23 cellular contexts compared by ENCODE assay signal in genomic region chr10:3056280-3057037, GRCh38. TPM values are rescaled to one million over a fixed set of nuclear protein-coding genes. Genes with fewer than 3 reads are reported as not detected.
DNase-seq lines count a peak whose midpoint lies in the region; ATAC-seq and TF ChIP-seq lines count a peak whose summit lies in the region.
"Had no signal": no experiment of that assay in that cellular context is flagged by ENCODE, and none has a peak within 500 bp of the region (broad histone marks: within the 10 kb centered on the region; RNA-seq: fewer than 3 reads in every experiment).

No MANE protein-coding gene starts in this region.

- CTCF ChIA-PET in SK-N-SH (lab: Yijun Ruan, JAX), result interaction anchor here (1.3 kb wide), 1 partner anchor 13 kb away, joined by 3 read pairs; no protein-coding TSS in a partner anchor

- DNase-seq in EH (ENCODE audit: low read depth) (peak; percentile 41), SK-N-SH (no peak), fibroblast of the aortic adventitia (ENCODE audit: low read depth) (peak; percentile 26), omental fat pad (ENCODE audit: low spot score) (no peak), stomach (no peak), NCI-H1436 (lab: John Stamatoyannopoulos, UW) (no peak)
- DNase-seq in stimulated activated CD4-positive, alpha-beta T cell treated with anti-CD3 and anti-CD28 coated beads, Interleukin-12 subunit alpha, Interleukin-12 subunit beta, amount 100 ng/mL, for 4 hours, result no peak
- DNase-seq: activated CD4-positive, alpha-beta memory T cell treated with anti-CD3 and anti-CD28 coated beads for 36 hours; activated naive CD4-positive, alpha-beta T cell treated with anti-CD3 and anti-CD28 coated beads for 36 hours; activated T-cell treated with anti-CD3 and anti-CD28 coated beads, Interleukin-2, amount 50 U/mL, for 1 hour; CD8-positive, alpha-beta memory T cell; colonic mucosa; DMS79 treated with DMSO at 0.1 percent for 48 hours; hippocampal formation; kidney; midbrain; NCI-H1436 treated with DMSO at 0.1 percent for 48 hours; NCI-H748 treated with DMSO at 0.1 percent for 48 hours; SHP77; T-helper 1 cell had no signal

- H3K27me3 ChIP-seq in SK-N-SH (ENCODE audit: insufficient read depth), result no peaks in the 10 kb centered on the region
- H3K27me3 ChIP-seq in stomach, result no peaks in the 10 kb centered on the region
- H3K27me3 ChIP-seq: colonic mucosa had no signal

- TF ChIP-seq RAD21 in SK-N-SH (IDR thresholded peaks at IDR 0.05; ENCODE audit: low read length), result no peak

- 0 out of 2 replicates have a peak overlapping the region, but pooled peaks have one; percentile 23 for H3K9ac ChIP-seq in SK-N-SH

- H3K27ac ChIP-seq in SK-N-SH (ENCODE audit: low read depth in 2 of 2, low read length in 1 of 2) (0 out of 4 replicates have a peak overlapping the region, but pooled peaks of 1 of the 2 experiments have one; percentile 4), stomach (no peak overlapping the region)
- H3K27ac ChIP-seq: colonic mucosa, neutrophil, thoracic aorta had no signal

- peak overlapping the region; percentile 64; the same call in 1 of the 2 replicates for H2AFZ ChIP-seq in SK-N-SH (ENCODE audit: low read depth)

- no peaks in the 10 kb centered on the region for H4K20me1 ChIP-seq in SK-N-SH (ENCODE audit: insufficient read depth)

- intact Hi-C loops in stomach (cut with DNase I; ENCODE audit: low total_unique reads), result no loop called here

- no peak for TF ChIP-seq POLR2A in stomach (IDR thresholded peaks at IDR 0.05)

- no peak for TF ChIP-seq CTCF in SK-N-SH (IDR thresholded peaks at IDR 0.05)
- no peak for TF ChIP-seq CTCF in fibroblast of the aortic adventitia (IDR thresholded peaks at IDR 0.05; ENCODE audit: insufficient read depth, low read length)
- TF ChIP-seq CTCF in omental fat pad (IDR thresholded peaks at IDR 0.05), result no peak
- no peak for TF ChIP-seq CTCF in stomach (IDR thresholded peaks at IDR 0.05)

- WGBS in SK-N-SH (ENCODE audit: low lambda C conversion rate), result 62% methylated on average over 5 of the region's 5 CpGs
- 59 to 69% (median 66%) methylated on average over 5 of the region's 5 CpGs for WGBS in stomach, 5 donors

- H3K4me3 ChIP-seq in SK-N-SH (ENCODE audit: low read depth in 2 of 2, low read length in 1 of 2), result no peak overlapping the region
- no peak overlapping the region for H3K4me3 ChIP-seq in fibroblast of the aortic adventitia (ENCODE audit: low read depth, low read length)
- no peak overlapping the region for H3K4me3 ChIP-seq in stomach
- H3K4me3 ChIP-seq: colonic mucosa, thoracic aorta had no signal

- ATAC-seq in omental fat pad (ENCODE audit: low FRiP score), result peak; percentile 13
- ATAC-seq in HG03097 (IDR thresholded peaks at IDR 0.05; ENCODE audit: low FRiP score, unreplicated experiment), result no peak

- H3K4me1 ChIP-seq in SK-N-SH (ENCODE audit: control insufficient read depth in 1 of 2, insufficient read depth in 2 of 2, low read depth in 1 of 2, low read length in 1 of 2) (peaks cover 0 to 12% of the 10 kb centered on the region in 2 experiments; a peak in 1 of 4 replicates), stomach (no peaks in the 10 kb centered on the region)
- H3K4me1 ChIP-seq: colonic mucosa had no signal

- H3K9me2 ChIP-seq in SK-N-SH, result no peaks in the 10 kb centered on the region

- POLR2A ChIA-PET in SK-N-SH (lab: Yijun Ruan, JAX), result no interaction called here

- H3K36me3 ChIP-seq in SK-N-SH (replicated peaks in 1 of 2; ENCODE audit: control insufficient read depth in 1 of 2, insufficient read depth in 2 of 2, low read length in 1 of 2), result no peaks in the 10 kb centered on the region
- no peaks in the 10 kb centered on the region for H3K36me3 ChIP-seq in stomach
- H3K36me3 ChIP-seq: colonic mucosa, neutrophil, thoracic aorta had no signal

- no peaks in the 10 kb centered on the region for H3F3A ChIP-seq in SK-N-SH (replicated peaks; ENCODE audit: insufficient read depth)

- H3K79me2 ChIP-seq in SK-N-SH (ENCODE audit: insufficient read depth), result no peaks in the 10 kb centered on the region

- no peak for TF ChIP-seq EP300 in SK-N-SH (IDR thresholded peaks at IDR 0.05; ENCODE audit: borderline replicate concordance in 1 of 2, low read depth in 1 of 2, low read length in 1 of 2)
- no peak for TF ChIP-seq EP300 in stomach (IDR thresholded peaks at IDR 0.05)

- H3K4me2 ChIP-seq in SK-N-SH, result peak overlapping the region; percentile 37; the same call in 1 of the 2 replicates

- H3K9me3 ChIP-seq in SK-N-SH, result no peaks in the 10 kb centered on the region
- no peaks in the 10 kb centered on the region for H3K9me3 ChIP-seq in stomach
- H3K9me3 ChIP-seq: colonic mucosa, neutrophil, thoracic aorta had no signal

TF ChIP-seq in SK-N-SH, 30 proteins besides CTCF, POLR2A, EP300 and RAD21:
- TF ChIP-seq TEAD4 (IDR thresholded peaks at IDR 0.05; ENCODE audit: borderline replicate concordance, insufficient read depth) (peak; percentile 18; the same call in 1 of the 2 replicates), TCF12 (IDR thresholded peaks at IDR 0.05) (no peak), NFIC (IDR thresholded peaks at IDR 0.05; ENCODE audit: borderline replicate concordance) (no peak), MAX (IDR thresholded peaks at IDR 0.05; ENCODE audit: low read depth) (no peak), MEF2A (IDR thresholded peaks at IDR 0.05; ENCODE audit: borderline replicate concordance, low read depth) (peak; percentile 88), RFX5 (IDR thresholded peaks at IDR 0.05; ENCODE audit: low read length) (no peak), RXRA (IDR thresholded peaks at IDR 0.05; ENCODE audit: borderline replicate concordance, low read depth) (no peak), TAF1 (IDR thresholded peaks at IDR 0.05; ENCODE audit: borderline replicate concordance, low read depth, low read length) (no peak), SMC3 (IDR thresholded peaks at IDR 0.05; ENCODE audit: low read depth, low read length) (no peak), POLR2AphosphoS5 (IDR thresholded peaks at IDR 0.05; ENCODE audit: low read depth, low read length) (no peak), GABPA (IDR thresholded peaks at IDR 0.05; ENCODE audit: low read depth) (no peak), EZH2phosphoT487 (IDR thresholded peaks at IDR 0.05; ENCODE audit: borderline replicate concordance, low read depth) (no peak), ELF1 (IDR thresholded peaks at IDR 0.05) (no peak)

RNA-seq across cellular contexts. Expression of gene PFKP, which starts 10.9 kb away (rescaled TPM):
- polyA plus RNA-seq in SK-N-SH (2012; rRNA removed) (143 and 175 TPM in 2 replicates), stomach (10 to 100 TPM; 14.1 to 62.9 (median 20.0) TPM)
- 87.4 and 114 TPM in 2 replicates for polyA plus RNA-seq in SK-N-SH (2012; cell fraction: cytosol; rRNA removed)
- 193 and 198 TPM in 2 replicates for polyA plus RNA-seq in SK-N-SH (2012; cell fraction: nucleus; rRNA removed)
- total RNA-seq in fibroblast of the aortic adventitia (ENCODE audit: low replicate concordance) (39.1 and 111 TPM in 2 replicates), omental fat pad (10 to 100 TPM; 22.2 to 83.9 (median 34.0) TPM), stomach (100 to 1,000 TPM in 1 of 5 donors, 10 to 100 TPM in 4; 11.2 to 155 (median 38.7) TPM)

Comparison
In these comparisons a context has a peak if more than half of its experiments do, and no peak if none do; other contexts are left out.
1. DNase-seq: peak in EH (single experiment) and fibroblast of the aortic adventitia (single experiment); none in SK-N-SH (single experiment), omental fat pad (single experiment), stomach (single experiment), stimulated activated CD4-positive, alpha-beta T cell treated with anti-CD3 and anti-CD28 coated beads, Interleukin-12 subunit alpha, Interleukin-12 subunit beta, amount 100 ng/mL, for 4 hours (single experiment) and NCI-H1436 (single experiment).